In the genomic region with DNA sequence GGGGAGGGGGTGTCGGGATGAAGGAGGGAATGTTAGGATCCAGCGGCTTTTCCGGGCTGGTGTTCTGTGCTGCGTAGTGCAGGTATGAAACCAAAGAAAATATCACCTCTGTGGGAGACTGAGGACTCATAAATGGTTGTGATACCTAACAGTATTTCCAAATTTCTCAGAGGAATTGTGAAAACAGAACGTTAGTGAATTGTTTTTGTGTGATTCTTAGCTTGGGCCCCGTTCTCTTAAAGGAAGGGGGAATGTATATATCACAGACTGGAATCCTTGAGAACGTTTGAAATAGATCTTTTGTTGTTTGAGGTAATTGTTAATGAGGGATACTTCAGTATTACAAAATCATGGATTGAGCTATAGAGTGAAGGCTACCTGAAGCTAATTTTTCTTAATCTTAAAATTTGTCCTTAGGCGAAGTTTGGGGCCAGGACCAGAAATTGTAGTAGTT, we compare ENCODE assay signal across 8 cellular contexts. TPM values are rescaled to one million over a fixed set of nuclear protein-coding genes. Genes with fewer than 3 reads are reported as not detected.
DNase-seq lines count a peak whose midpoint lies in the region; ATAC-seq, FAIRE-seq and TF ChIP-seq lines count a peak whose summit lies in the region.

No MANE protein-coding gene starts in this region.

- TF ChIP-seq POLR2A in gastrocnemius medialis (IDR thresholded peaks at IDR 0.05): no peak

- peak overlapping the region; percentile 92 for H3K4me3 ChIP-seq in fibroblast of mammary gland (ENCODE audit: control insufficient read depth, low read depth, low read length)
- peak overlapping the region; percentile 81 to 98 (median 85) for H3K4me3 ChIP-seq in gastrocnemius medialis

- no peaks in the 10 kb centered on the region for H3K9me3 ChIP-seq in gastrocnemius medialis

- FAIRE-seq in GM18507 (lab: Jason Lieb, UNC): peak; percentile 39

- no peak for ATAC-seq in gastrocnemius medialis

- in situ Hi-C loops in gastrocnemius medialis (cut with MboI; ENCODE audit: low sequenced_read_pairs in 4 of 4): loop anchor here in 1 of 4 donors (25.0 kb wide), 1 partner anchor 120 kb away; no protein-coding TSS in a partner anchor

- peak overlapping the region; percentile 82 for H3K27ac ChIP-seq in RWPE1
- H3K27ac ChIP-seq in gastrocnemius medialis: peak overlapping the region; percentile 94 to 97 (median 95)

- intact Hi-C loops in gastrocnemius medialis (cut with DNase I; ENCODE audit: low total_unique reads): loop anchor here (5.0 kb wide), 2 partner anchors 120 to 200 kb away; a partner anchor contains a TSS

- TF ChIP-seq CTCF in RWPE1 (conservative IDR thresholded peaks at IDR 0.05; ENCODE audit: low read depth) (no peak), fibroblast of mammary gland (conservative IDR thresholded peaks at IDR 0.05; ENCODE audit: control insufficient read depth, insufficient read depth, low read depth, low read length) (no peak), gastrocnemius medialis (IDR thresholded peaks at IDR 0.05 in 4 of 5, conservative IDR thresholded peaks at IDR 0.05 in 1 of 5) (no peak)

- peaks cover 43 to 49% of the 10 kb centered on the region in 2 donors for H3K4me1 ChIP-seq in gastrocnemius medialis

- H3K27me3 ChIP-seq in gastrocnemius medialis: no peaks in the 10 kb centered on the region

- CTCF ChIA-PET in RWPE1 (lab: Yijun Ruan, JAX): interaction anchor here (0.6 to 2.2 kb wide), 6 partner anchors 11 to 997 kb away, joined by 3 to 5 read pairs (median 3); no protein-coding TSS in a partner anchor

- POLR2A ChIA-PET in RWPE1 (lab: Yijun Ruan, JAX; ENCODE audit: low non-redundant PET): interaction anchor here (0.5 kb wide), 1 partner anchor 8 kb away, joined by 3 read pairs; no protein-coding TSS in a partner anchor

- no peak for DNase-seq in GM18507 (ENCODE audit: extremely low spot score, insufficient read length, low read depth)
- DNase-seq in RWPE1 (ENCODE audit: low spot score): no peak
- no peak for DNase-seq in fibroblast of mammary gland (ENCODE audit: low read depth)
- DNase-seq in gastrocnemius medialis: no peak
- DNase-seq in LoVo (ENCODE audit: low spot score): no peak
- DNase-seq in NCI-H82 treated with DMSO at 0.1 percent for 48 hours (lab: John Stamatoyannopoulos, UW; ENCODE audit: unreplicated experiment): no peak
- DNase-seq in stimulated activated CD4-positive, alpha-beta T cell treated with anti-CD3 and anti-CD28 coated beads, Interleukin-4, amount 100 ng/mL, for 4 hours: no peak
- DNase-seq in NCI-H2196 (lab: John Stamatoyannopoulos, UW; ENCODE audit: unreplicated experiment): no peak

- no peaks in the 10 kb centered on the region for H3K36me3 ChIP-seq in gastrocnemius medialis

RNA-seq across cellular contexts. Expression of a gene that starts 0.9 kb away (rescaled TPM):
- 100 to 1,000 TPM in 2 of 4 donors, 10 to 100 TPM in 2; 69.7 to 152 (median 95.0) TPM for total RNA-seq in gastrocnemius medialis
